In the genomic region with DNA sequence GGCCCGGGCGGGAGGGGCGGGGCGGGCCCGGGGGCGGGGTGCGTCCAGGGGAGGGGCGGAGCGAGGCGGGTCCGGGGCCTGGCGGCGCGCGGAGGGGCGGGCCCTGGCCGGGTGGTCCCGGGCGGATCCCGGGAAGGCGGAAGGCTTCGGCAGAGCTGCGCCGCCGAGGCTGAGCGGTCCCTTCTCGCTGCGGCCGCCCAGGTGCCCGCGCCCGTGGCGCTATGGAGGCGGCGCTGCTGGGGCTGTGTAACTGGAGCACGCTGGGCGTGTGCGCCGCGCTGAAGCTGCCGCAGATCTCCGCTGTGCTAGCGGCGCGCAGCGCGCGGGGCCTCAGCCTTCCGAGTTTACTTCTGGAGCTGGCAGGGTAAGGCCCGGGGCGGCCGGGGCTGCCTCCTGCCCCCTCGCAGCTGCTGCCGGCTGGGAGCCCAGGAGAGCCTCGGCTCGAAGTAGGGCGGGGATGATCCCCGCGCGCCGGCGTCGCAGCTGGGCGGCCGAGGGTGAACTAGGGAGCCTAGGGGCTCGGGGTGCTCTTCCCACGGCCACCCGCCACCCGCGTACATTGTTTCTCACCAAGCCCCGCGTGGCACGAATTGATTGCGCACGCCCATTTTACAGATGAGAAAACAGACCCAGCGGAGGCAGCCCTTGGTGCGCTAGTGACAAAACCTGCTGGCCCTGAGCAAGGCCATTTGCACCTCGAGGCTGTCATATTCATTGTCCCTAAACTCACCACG, we compare ENCODE assay signal across 8 cellular contexts. TPM values are rescaled to one million over a fixed set of nuclear protein-coding genes. Genes with fewer than 3 reads are reported as not detected.
DNase-seq lines count a peak whose midpoint lies in the region; ATAC-seq and TF ChIP-seq lines count a peak whose summit lies in the region.

A gene (plus strand): TSS at position 142 of the 734 bp plus-strand sequence. CDS start 80 bp downstream, at position 222.

- H3K36me3 ChIP-seq in mesodermal cell (ENCODE audit: control insufficient read depth, insufficient read depth, low read length) (no peaks in the 10 kb centered on the region), transverse colon (no peaks in the 10 kb centered on the region)

- intact Hi-C loops in transverse colon (cut with DNase I; ENCODE audit: low total_unique reads), result no loop called here

- in situ Hi-C loops in transverse colon (cut with MboI; ENCODE audit: low pct_ligation_motif_present in 1 of 4, low pct_unique_long_range_greater_than_20kb in 1 of 4, low sequenced_read_pairs in 3 of 4), result no loop called here

- peak; percentile 72 for DNase-seq in stimulated activated CD4-positive, alpha-beta T cell treated with anti-CD3 and anti-CD28 coated beads, Interleukin-1b, Interleukin-23, amount 100 ng/mL, for 48 hours
- no peak for DNase-seq in stimulated activated CD4-positive, alpha-beta T cell treated with anti-CD3 and anti-CD28 coated beads, Interleukin-4, amount 100 ng/mL, for 24 hours
- DNase-seq in NB4 (ENCODE audit: low read depth), result peak; percentile 94
- DNase-seq in dermis blood vessel endothelial cell, result peak; percentile 87
- no peak for DNase-seq in transverse colon

- ATAC-seq in HG02759 (IDR thresholded peaks at IDR 0.05; ENCODE audit: unreplicated experiment) (peak; percentile 80), SK-N-SH treated with all-trans-retinoic acid at 6 μM for 48 hours (peak; percentile 90)

- H3K27ac ChIP-seq in mesodermal cell (ENCODE audit: low read depth, low read length, severe bottlenecking) (peak within 1 kb of the TSS; percentile 75), transverse colon (peak within 1 kb of the TSS; percentile 95 to 96 (median 96))

- H3K9me3 ChIP-seq in mesodermal cell (ENCODE audit: control insufficient read depth, low read length), result no peaks in the 10 kb centered on the region
- H3K9me3 ChIP-seq in transverse colon, result no peaks in the 10 kb centered on the region

- TF ChIP-seq CTCF in NB4 (IDR thresholded peaks at IDR 0.05; ENCODE audit: low read depth, low read length) (peak; percentile 6), transverse colon (IDR thresholded peaks at IDR 0.05) (peak in 3 of 5 experiments; percentile 9 to 26 (median 12))

- no peaks in the 10 kb centered on the region for H3K27me3 ChIP-seq in transverse colon

- TF ChIP-seq POLR2A in NB4 (IDR thresholded peaks at IDR 0.05; ENCODE audit: extremely low read depth, insufficient read length) (peak; percentile 48), transverse colon (IDR thresholded peaks at IDR 0.05) (peak; percentile 68)

- no peak for TF ChIP-seq EP300 in transverse colon (IDR thresholded peaks at IDR 0.05; ENCODE audit: low read depth)

- H3K4me3 ChIP-seq in NB4 (ENCODE audit: low read depth, low read length) (peak within 1 kb of the TSS; percentile 64), mesodermal cell (ENCODE audit: extremely low read depth, insufficient read depth, low read length, poor library complexity, severe bottlenecking) (peak within 1 kb of the TSS; percentile 57), transverse colon (peak within 1 kb of the TSS; percentile 55 to 81 (median 70))

- whole genome bisulfite sequencing in mesodermal cell (ENCODE audit: insufficient coverage in 2 of 2), 2 experiments, result 8 to 11% methylated on average over 59 to 65 of the region's 79 CpGs
- 2% methylated on average over 47 of the region's 79 CpGs; no CpG with 5 or more reads in 1 of the 2 donors for whole genome bisulfite sequencing in transverse colon (ENCODE audit: low coverage in 1 of 2), 2 donors

- no peaks in the 10 kb centered on the region for H3K4me1 ChIP-seq in mesodermal cell (ENCODE audit: control insufficient read depth, insufficient read depth, low read length, poor library complexity, severe bottlenecking)
- H3K4me1 ChIP-seq in transverse colon, result peaks cover 3 to 19% (median 16%) of the 10 kb centered on the region in 4 donors

TF ChIP-seq in SK-N-SH treated with all-trans-retinoic acid at 6 μM for 48 hours, 23 proteins besides CTCF, POLR2A, EP300 and RAD21:
- TF ChIP-seq SNAI2 (CRISPR knock-in tag; IDR thresholded peaks at IDR 0.05), result no peak
- no peak for TF ChIP-seq ZC3H10 (CRISPR knock-in tag; IDR thresholded peaks at IDR 0.05)
- no peak for TF ChIP-seq TOX (CRISPR knock-in tag; IDR thresholded peaks at IDR 0.05; ENCODE audit: borderline replicate concordance)
- TF ChIP-seq, protein P1, sequence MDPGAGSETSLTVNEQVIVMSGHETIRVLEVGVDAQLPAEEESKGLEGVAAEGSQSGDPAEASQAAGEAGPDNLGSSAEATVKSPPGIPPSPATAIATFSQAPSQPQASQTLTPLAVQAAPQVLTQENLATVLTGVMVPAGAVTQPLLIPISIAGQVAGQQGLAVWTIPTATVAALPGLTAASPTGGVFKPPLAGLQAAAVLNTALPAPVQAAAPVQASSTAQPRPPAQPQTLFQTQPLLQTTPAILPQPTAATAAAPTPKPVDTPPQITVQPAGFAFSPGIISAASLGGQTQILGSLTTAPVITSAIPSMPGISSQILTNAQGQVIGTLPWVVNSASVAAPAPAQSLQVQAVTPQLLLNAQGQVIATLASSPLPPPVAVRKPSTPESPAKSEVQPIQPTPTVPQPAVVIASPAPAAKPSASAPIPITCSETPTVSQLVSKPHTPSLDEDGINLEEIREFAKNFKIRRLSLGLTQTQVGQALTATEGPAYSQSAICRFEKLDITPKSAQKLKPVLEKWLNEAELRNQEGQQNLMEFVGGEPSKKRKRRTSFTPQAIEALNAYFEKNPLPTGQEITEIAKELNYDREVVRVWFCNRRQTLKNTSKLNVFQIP (CRISPR knock-in tag; IDR thresholded peaks at IDR 0.05; ENCODE audit: borderline replicate concordance, low read depth), result no peak
- TF ChIP-seq, protein P2, sequence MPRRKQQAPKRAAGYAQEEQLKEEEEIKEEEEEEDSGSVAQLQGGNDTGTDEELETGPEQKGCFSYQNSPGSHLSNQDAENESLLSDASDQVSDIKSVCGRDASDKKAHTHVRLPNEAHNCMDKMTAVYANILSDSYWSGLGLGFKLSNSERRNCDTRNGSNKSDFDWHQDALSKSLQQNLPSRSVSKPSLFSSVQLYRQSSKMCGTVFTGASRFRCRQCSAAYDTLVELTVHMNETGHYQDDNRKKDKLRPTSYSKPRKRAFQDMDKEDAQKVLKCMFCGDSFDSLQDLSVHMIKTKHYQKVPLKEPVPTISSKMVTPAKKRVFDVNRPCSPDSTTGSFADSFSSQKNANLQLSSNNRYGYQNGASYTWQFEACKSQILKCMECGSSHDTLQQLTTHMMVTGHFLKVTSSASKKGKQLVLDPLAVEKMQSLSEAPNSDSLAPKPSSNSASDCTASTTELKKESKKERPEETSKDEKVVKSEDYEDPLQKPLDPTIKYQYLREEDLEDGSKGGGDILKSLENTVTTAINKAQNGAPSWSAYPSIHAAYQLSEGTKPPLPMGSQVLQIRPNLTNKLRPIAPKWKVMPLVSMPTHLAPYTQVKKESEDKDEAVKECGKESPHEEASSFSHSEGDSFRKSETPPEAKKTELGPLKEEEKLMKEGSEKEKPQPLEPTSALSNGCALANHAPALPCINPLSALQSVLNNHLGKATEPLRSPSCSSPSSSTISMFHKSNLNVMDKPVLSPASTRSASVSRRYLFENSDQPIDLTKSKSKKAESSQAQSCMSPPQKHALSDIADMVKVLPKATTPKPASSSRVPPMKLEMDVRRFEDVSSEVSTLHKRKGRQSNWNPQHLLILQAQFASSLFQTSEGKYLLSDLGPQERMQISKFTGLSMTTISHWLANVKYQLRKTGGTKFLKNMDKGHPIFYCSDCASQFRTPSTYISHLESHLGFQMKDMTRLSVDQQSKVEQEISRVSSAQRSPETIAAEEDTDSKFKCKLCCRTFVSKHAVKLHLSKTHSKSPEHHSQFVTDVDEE (CRISPR knock-in tag; IDR thresholded peaks at IDR 0.05), result peak; percentile 63
- TF ChIP-seq ESRRG (CRISPR knock-in tag; IDR thresholded peaks at IDR 0.05), result no peak
- no peak for TF ChIP-seq PPARA (CRISPR knock-in tag; IDR thresholded peaks at IDR 0.05; ENCODE audit: borderline replicate concordance)
- TF ChIP-seq ZFP30 (CRISPR knock-in tag; IDR thresholded peaks at IDR 0.05), result no peak
- TF ChIP-seq, protein P3, sequence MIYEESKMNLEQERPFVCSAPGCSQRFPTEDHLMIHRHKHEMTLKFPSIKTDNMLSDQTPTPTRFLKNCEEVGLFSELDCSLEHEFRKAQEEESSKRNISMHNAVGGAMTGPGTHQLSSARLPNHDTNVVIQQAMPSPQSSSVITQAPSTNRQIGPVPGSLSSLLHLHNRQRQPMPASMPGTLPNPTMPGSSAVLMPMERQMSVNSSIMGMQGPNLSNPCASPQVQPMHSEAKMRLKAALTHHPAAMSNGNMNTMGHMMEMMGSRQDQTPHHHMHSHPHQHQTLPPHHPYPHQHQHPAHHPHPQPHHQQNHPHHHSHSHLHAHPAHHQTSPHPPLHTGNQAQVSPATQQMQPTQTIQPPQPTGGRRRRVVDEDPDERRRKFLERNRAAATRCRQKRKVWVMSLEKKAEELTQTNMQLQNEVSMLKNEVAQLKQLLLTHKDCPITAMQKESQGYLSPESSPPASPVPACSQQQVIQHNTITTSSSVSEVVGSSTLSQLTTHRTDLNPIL (CRISPR knock-in tag; IDR thresholded peaks at IDR 0.05; ENCODE audit: low read depth), result no peak
- TF ChIP-seq ZNF8 (CRISPR knock-in tag; IDR thresholded peaks at IDR 0.05), result peak; percentile 52; the same call in 1 of the 2 replicates
- TF ChIP-seq GLIS3 (CRISPR knock-in tag; IDR thresholded peaks at IDR 0.05), result 0 out of 2 replicates have a peak, but pooled peaks have one; percentile 49
- TF ChIP-seq ZFP3 (CRISPR knock-in tag; IDR thresholded peaks at IDR 0.05), result no peak
- TF ChIP-seq ZNF70 (CRISPR knock-in tag; IDR thresholded peaks at IDR 0.05), result no peak
- no peak for TF ChIP-seq OSR1 (CRISPR knock-in tag; IDR thresholded peaks at IDR 0.05)
- TF ChIP-seq CSDC2 (CRISPR knock-in tag; IDR thresholded peaks at IDR 0.05), result no peak

RNA-seq across cellular contexts. Expression of the gene that starts here (rescaled TPM):
- total RNA-seq in dermis blood vessel endothelial cell, result 29.3 and 53.4 TPM in 2 replicates
- 18.9 TPM for polyA plus RNA-seq in mesodermal cell (2013, experiment 1 of 2)
- 21.4 TPM for polyA plus RNA-seq in mesodermal cell (2013, experiment 2 of 2)
- 10 to 100 TPM in 3 of 4 donors, 1 to 10 TPM in 1; 2.2 to 67.3 (median 39.8) TPM for total RNA-seq in transverse colon

Comparison
In these comparisons a context has a peak if more than half of its experiments do, and no peak if none do; other contexts are left out.
1. DNase-seq: peak in stimulated activated CD4-positive, alpha-beta T cell treated with anti-CD3 and anti-CD28 coated beads, Interleukin-1b, Interleukin-23, amount 100 ng/mL, for 48 hours (single experiment), NB4 (single experiment) and dermis blood vessel endothelial cell (single experiment); none in stimulated activated CD4-positive, alpha-beta T cell treated with anti-CD3 and anti-CD28 coated beads, Interleukin-4, amount 100 ng/mL, for 24 hours (single experiment) and transverse colon (single experiment).
2. Peak in every context shown above with its lines, with median percentiles within 50 percentile points of each other: H3K4me3 ChIP-seq.